ENCODE assay signal across 13 cellular contexts in the genomic region with DNA sequence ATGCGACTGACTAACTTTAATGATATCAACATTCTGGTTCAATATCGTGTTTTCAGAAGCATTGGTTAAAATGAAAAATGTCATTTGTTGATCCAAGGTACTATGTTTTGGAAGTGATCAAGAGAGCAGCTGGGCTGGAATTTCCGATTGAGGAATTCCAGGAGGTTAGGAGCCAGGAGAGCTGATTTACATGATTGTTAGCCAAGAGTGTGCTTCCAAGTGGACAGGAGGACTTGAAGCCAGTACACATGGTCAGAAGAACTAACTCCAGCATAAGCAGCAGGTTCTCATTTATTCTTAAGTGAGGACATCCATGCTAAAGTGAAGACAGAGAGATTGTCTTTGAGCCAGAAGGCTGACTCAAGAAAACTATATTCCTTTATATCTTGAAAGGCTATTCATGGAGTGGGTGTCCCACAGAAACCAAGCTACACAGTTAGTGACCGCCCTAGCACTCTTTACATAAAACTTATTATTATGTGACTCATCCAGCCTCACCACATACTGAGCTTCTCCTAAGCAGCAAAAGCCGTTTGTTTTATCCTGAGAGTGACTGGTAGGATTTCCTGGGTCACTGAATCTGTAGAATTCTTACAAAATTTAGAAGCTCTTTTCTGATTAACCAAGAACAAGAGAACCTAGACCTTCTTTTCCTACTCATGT.
DNase-seq lines count a peak whose midpoint lies in the region; ATAC-seq and TF ChIP-seq lines count a peak whose summit lies in the region.
"Had no signal": no experiment of that assay in that cellular context is flagged by ENCODE, and none has a peak within 500 bp of the region (broad histone marks: within the 10 kb centered on the region; RNA-seq: fewer than 3 reads in every experiment).

No MANE protein-coding gene starts in this region.

- no peaks in the 10 kb centered on the region for H3K4me1 Mint-ChIP-seq in activated naive CD8-positive, alpha-beta T cell treated with anti-CD3 and anti-CD28 coated beads, Interleukin-2, amount 50 U/mL, for 24 hours

- DNase-seq in DMS53 (lab: John Stamatoyannopoulos, UW) (peak; percentile 33), DMS53 treated with DMSO at 0.1 percent for 48 hours (lab: John Stamatoyannopoulos, UW; ENCODE audit: unreplicated experiment) (no peak), fibroblast of peridontal ligament (ENCODE audit: extremely low read depth) (peak; percentile 96), NCI-H226 (no peak), NCI-H146 (lab: John Stamatoyannopoulos, UW) (no peak)
- DNase-seq in activated naive CD8-positive, alpha-beta T cell treated with anti-CD3 and anti-CD28 coated beads, Interleukin-2, amount 50 U/mL, for 24 hours, result no peak
- DNase-seq: amygdala, GDM1, kidney, NCI-H1092 treated with DMSO at 0.1 percent for 48 hours, testis had no signal

- H3K27ac Mint-ChIP-seq in activated naive CD8-positive, alpha-beta T cell treated with anti-CD3 and anti-CD28 coated beads, Interleukin-2, amount 50 U/mL, for 24 hours, result no peak overlapping the region

- H3K36me3 Mint-ChIP-seq in activated naive CD8-positive, alpha-beta T cell treated with anti-CD3 and anti-CD28 coated beads, Interleukin-2, amount 50 U/mL, for 24 hours (ENCODE audit: low read depth), result no peaks in the 10 kb centered on the region

- no peak overlapping the region for H3K4me3 Mint-ChIP-seq in activated naive CD8-positive, alpha-beta T cell treated with anti-CD3 and anti-CD28 coated beads, Interleukin-2, amount 50 U/mL, for 24 hours

- peaks cover 2% of the 10 kb centered on the region for H3K27me3 Mint-ChIP-seq in activated naive CD8-positive, alpha-beta T cell treated with anti-CD3 and anti-CD28 coated beads, Interleukin-2, amount 50 U/mL, for 24 hours

- ATAC-seq in SK-N-SH treated with all-trans-retinoic acid at 6 μM for 48 hours (peak; percentile 82), GM19324 (IDR thresholded peaks at IDR 0.05; ENCODE audit: low FRiP score, unreplicated experiment) (no peak)
- no peak for ATAC-seq in activated naive CD8-positive, alpha-beta T cell treated with anti-CD3 and anti-CD28 coated beads, Interleukin-2, amount 50 U/mL, for 24 hours

- no peaks in the 10 kb centered on the region for H3K9me3 Mint-ChIP-seq in activated naive CD8-positive, alpha-beta T cell treated with anti-CD3 and anti-CD28 coated beads, Interleukin-2, amount 50 U/mL, for 24 hours

TF ChIP-seq in SK-N-SH treated with all-trans-retinoic acid at 6 μM for 48 hours, 23 proteins besides CTCF, POLR2A, EP300 and RAD21:
- TF ChIP-seq ARNTL (CRISPR knock-in tag; IDR thresholded peaks at IDR 0.05; ENCODE audit: borderline replicate concordance, low read depth) (no peak), ESRRG (CRISPR knock-in tag; IDR thresholded peaks at IDR 0.05) (no peak), TCF4 (CRISPR knock-in tag; IDR thresholded peaks at IDR 0.05; ENCODE audit: borderline replicate concordance) (no peak), ZNF70 (CRISPR knock-in tag; IDR thresholded peaks at IDR 0.05) (no peak), ISL1 (CRISPR knock-in tag; IDR thresholded peaks at IDR 0.05) (no peak), ZNF565 (CRISPR knock-in tag; conservative IDR thresholded peaks at IDR 0.05; ENCODE audit: low read depth) (no peak), ZNF8 (CRISPR knock-in tag; IDR thresholded peaks at IDR 0.05) (no peak)
- TF ChIP-seq, protein P1, sequence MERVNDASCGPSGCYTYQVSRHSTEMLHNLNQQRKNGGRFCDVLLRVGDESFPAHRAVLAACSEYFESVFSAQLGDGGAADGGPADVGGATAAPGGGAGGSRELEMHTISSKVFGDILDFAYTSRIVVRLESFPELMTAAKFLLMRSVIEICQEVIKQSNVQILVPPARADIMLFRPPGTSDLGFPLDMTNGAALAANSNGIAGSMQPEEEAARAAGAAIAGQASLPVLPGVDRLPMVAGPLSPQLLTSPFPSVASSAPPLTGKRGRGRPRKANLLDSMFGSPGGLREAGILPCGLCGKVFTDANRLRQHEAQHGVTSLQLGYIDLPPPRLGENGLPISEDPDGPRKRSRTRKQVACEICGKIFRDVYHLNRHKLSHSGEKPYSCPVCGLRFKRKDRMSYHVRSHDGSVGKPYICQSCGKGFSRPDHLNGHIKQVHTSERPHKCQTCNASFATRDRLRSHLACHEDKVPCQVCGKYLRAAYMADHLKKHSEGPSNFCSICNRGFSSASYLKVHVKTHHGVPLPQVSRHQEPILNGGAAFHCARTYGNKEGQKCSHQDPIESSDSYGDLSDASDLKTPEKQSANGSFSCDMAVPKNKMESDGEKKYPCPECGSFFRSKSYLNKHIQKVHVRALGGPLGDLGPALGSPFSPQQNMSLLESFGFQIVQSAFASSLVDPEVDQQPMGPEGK (CRISPR knock-in tag; IDR thresholded peaks at IDR 0.05; ENCODE audit: borderline replicate concordance), result no peak
- TF ChIP-seq, protein P2, sequence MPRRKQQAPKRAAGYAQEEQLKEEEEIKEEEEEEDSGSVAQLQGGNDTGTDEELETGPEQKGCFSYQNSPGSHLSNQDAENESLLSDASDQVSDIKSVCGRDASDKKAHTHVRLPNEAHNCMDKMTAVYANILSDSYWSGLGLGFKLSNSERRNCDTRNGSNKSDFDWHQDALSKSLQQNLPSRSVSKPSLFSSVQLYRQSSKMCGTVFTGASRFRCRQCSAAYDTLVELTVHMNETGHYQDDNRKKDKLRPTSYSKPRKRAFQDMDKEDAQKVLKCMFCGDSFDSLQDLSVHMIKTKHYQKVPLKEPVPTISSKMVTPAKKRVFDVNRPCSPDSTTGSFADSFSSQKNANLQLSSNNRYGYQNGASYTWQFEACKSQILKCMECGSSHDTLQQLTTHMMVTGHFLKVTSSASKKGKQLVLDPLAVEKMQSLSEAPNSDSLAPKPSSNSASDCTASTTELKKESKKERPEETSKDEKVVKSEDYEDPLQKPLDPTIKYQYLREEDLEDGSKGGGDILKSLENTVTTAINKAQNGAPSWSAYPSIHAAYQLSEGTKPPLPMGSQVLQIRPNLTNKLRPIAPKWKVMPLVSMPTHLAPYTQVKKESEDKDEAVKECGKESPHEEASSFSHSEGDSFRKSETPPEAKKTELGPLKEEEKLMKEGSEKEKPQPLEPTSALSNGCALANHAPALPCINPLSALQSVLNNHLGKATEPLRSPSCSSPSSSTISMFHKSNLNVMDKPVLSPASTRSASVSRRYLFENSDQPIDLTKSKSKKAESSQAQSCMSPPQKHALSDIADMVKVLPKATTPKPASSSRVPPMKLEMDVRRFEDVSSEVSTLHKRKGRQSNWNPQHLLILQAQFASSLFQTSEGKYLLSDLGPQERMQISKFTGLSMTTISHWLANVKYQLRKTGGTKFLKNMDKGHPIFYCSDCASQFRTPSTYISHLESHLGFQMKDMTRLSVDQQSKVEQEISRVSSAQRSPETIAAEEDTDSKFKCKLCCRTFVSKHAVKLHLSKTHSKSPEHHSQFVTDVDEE (CRISPR knock-in tag; IDR thresholded peaks at IDR 0.05), result no peak

Comparison
In these comparisons a context has a peak if more than half of its experiments do, and no peak if none do; other contexts are left out.
1. DNase-seq: peak in DMS53 (single experiment) and fibroblast of peridontal ligament (single experiment); none in DMS53 treated with DMSO at 0.1 percent for 48 hours (single experiment), NCI-H226 (single experiment), activated naive CD8-positive, alpha-beta T cell treated with anti-CD3 and anti-CD28 coated beads, Interleukin-2, amount 50 U/mL, for 24 hours (single experiment) and NCI-H146 (single experiment).